Comparison of ENCODE assay signal across 26 cellular contexts in genomic region chr11:75050516-75050915, GRCh38. TPM values are rescaled to one million over a fixed set of nuclear protein-coding genes. Genes with fewer than 3 reads are reported as not detected.
"Had no signal": no experiment of that assay in that cellular context is flagged by ENCODE, and none has a peak within 500 bp of the region (broad histone marks: within the 10 kb centered on the region; RNA-seq: fewer than 3 reads in every experiment).

No MANE protein-coding gene starts in this region.

- H3K9ac ChIP-seq: parathyroid adenoma had no signal

- DNase-seq: activated CD4-positive, alpha-beta T cell treated with anti-CD3 and anti-CD28 coated beads for 4 hours; activated CD4-positive, alpha-beta T cell treated with anti-CD3 and anti-CD28 coated beads, Interleukin-2, amount 50 U/mL, for 48 hours; activated CD8-positive, alpha-beta memory T cell treated with anti-CD3 and anti-CD28 coated beads, Interleukin-2, amount 50 U/mL, for 48 hours; activated naive CD4-positive, alpha-beta T cell; activated naive CD8-positive, alpha-beta T cell treated with anti-CD3 and anti-CD28 coated beads for 36 hours; activated T-cell treated with anti-CD3 and anti-CD28 coated beads, Interleukin-2, amount 50 U/mL, for 4 hours; central memory CD4-positive, alpha-beta T cell; effector memory CD8-positive, alpha-beta T cell; glutamatergic neuron; hippocampal formation; left ventricle myocardium inferior; right cardiac atrium; stimulated activated CD4-positive, alpha-beta T cell treated with anti-CD3 and anti-CD28 coated beads, Interleukin-4, amount 100 ng/mL, for 4 hours; stimulated activated naive CD8-positive, alpha-beta T cell treated with anti-CD3 and anti-CD28 coated beads, Interleukin-15, amount 100 ng/mL, for 72 hours; tibial artery had no signal

- H3K79me2 ChIP-seq: parathyroid adenoma had no signal

- H3K4me1 ChIP-seq: esophagus muscularis mucosa, left ventricle myocardium inferior, parathyroid adenoma, tibial artery had no signal

- H3K9me3 Mint-ChIP-seq: effector memory CD8-positive, alpha-beta T cell had no signal

- H3K27me3 Mint-ChIP-seq: activated naive CD8-positive, alpha-beta T cell treated with anti-CD3 and anti-CD28 coated beads for 36 hours had no signal

- H2AFZ ChIP-seq: parathyroid adenoma had no signal

- H3K27ac Mint-ChIP-seq: activated naive CD8-positive, alpha-beta T cell treated with anti-CD3 and anti-CD28 coated beads for 36 hours; activated T-helper 2 cell treated with anti-CD3 and anti-CD28 coated beads, Interferon-gamma antibody, Interleukin-2, Interleukin-4, amounts not matched to agents 10 μg/mL and 5 μg/mL and 100 μg/mL, durations not matched to agents 14 hours and 24 hours and 36 hours; effector memory CD8-positive, alpha-beta T cell; stimulated activated naive CD8-positive, alpha-beta T cell treated with anti-CD3 and anti-CD28 coated beads, Interleukin-15, amount 100 ng/mL, for 72 hours; WTC11 had no signal

- H3K9me3 ChIP-seq: neutrophil had no signal

- H3K27ac ChIP-seq: esophagus muscularis mucosa, left ventricle myocardium inferior, neutrophil, parathyroid adenoma, tibial artery had no signal

- H3K4me1 Mint-ChIP-seq: activated naive CD8-positive, alpha-beta T cell treated with anti-CD3 and anti-CD28 coated beads for 36 hours; nephron; stimulated activated naive CD8-positive, alpha-beta T cell treated with anti-CD3 and anti-CD28 coated beads, Interleukin-15, amount 100 ng/mL, for 72 hours had no signal

- ATAC-seq: activated T-cell treated with anti-CD3 and anti-CD28 coated beads, Interleukin-2, amount 50 U/mL, for 4 hours; effector memory CD8-positive, alpha-beta T cell; right cardiac atrium; stimulated activated naive CD8-positive, alpha-beta T cell treated with anti-CD3 and anti-CD28 coated beads, Interleukin-15, amount 100 ng/mL, for 72 hours; WTC11 had no signal

- H3K36me3 ChIP-seq: esophagus muscularis mucosa, left ventricle myocardium inferior, neutrophil, tibial artery had no signal

- FAIRE-seq: astrocyte, colon, endothelial cell of umbilical vein, frontal cortex had no signal

- H3K27me3 ChIP-seq: esophagus muscularis mucosa, tibial artery had no signal

- H3K4me3 ChIP-seq: esophagus muscularis mucosa, left ventricle myocardium inferior, tibial artery had no signal

- H3K4me3 Mint-ChIP-seq: activated naive CD8-positive, alpha-beta T cell treated with anti-CD3 and anti-CD28 coated beads for 36 hours; activated T-cell treated with anti-CD3 and anti-CD28 coated beads, Interleukin-2, amount 50 U/mL, for 4 hours; effector memory CD8-positive, alpha-beta T cell; nephron; stimulated activated naive CD8-positive, alpha-beta T cell treated with anti-CD3 and anti-CD28 coated beads, Interleukin-15, amount 100 ng/mL, for 72 hours; WTC11 had no signal

RNA-seq across cellular contexts. Expression of gene OR2AT4, which starts 46.2 kb away (rescaled TPM):
- polyA plus RNA-seq: endothelial cell of umbilical vein, right cardiac atrium, urinary bladder had no signal
